In the genomic region with DNA sequence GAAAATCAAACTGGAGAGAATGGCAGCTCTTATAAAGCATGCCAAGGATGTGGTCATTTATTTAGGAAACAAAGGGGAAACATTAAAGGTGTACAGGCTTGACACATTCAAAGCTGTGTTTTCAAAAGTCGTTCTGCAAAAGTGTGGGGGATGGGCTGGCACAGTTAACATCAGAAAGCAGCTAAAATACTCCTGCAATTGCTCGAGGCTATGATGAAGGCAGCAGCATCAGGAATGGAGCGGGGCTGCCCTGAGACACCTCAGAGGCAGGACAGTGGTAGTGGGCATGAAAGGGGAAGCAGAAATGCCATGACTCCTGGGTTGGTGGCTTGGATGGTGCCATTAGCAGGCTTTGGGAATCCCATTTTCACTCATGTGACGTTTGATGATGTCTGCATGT, we compare ENCODE assay signal across 9 cellular contexts. TPM values are rescaled to one million over a fixed set of nuclear protein-coding genes. Genes with fewer than 3 reads are reported as not detected.
DNase-seq lines count a peak whose midpoint lies in the region; ATAC-seq, FAIRE-seq and TF ChIP-seq lines count a peak whose summit lies in the region.
"Had no signal": no experiment of that assay in that cellular context is flagged by ENCODE, and none has a peak within 500 bp of the region (broad histone marks: within the 10 kb centered on the region; RNA-seq: fewer than 3 reads in every experiment).

No MANE protein-coding gene starts in this region.

- H3K36me3 Mint-ChIP-seq in activated T-cell treated with anti-CD3 and anti-CD28 coated beads, Interleukin-2, amount 50 U/mL, for 24 hours (ENCODE audit: low read depth): peaks cover 63% of the 10 kb centered on the region
- peaks cover 12 to 24% (median 21%) of the 10 kb centered on the region in 3 donors for H3K36me3 Mint-ChIP-seq in immature natural killer cell

- H3K4me1 ChIP-seq in thoracic aorta (ENCODE audit: control insufficient read depth in 1 of 2, low read depth in 2 of 2): peaks cover 21 to 26% of the 10 kb centered on the region in 2 donors

- H3K27ac ChIP-seq in thoracic aorta: no peak overlapping the region

- FAIRE-seq in GM19239 (lab: Jason Lieb, UNC): no peak
- FAIRE-seq: colon had no signal

- H3K27me3 Mint-ChIP-seq in activated T-cell treated with anti-CD3 and anti-CD28 coated beads, Interleukin-2, amount 50 U/mL, for 24 hours: no peaks in the 10 kb centered on the region
- peaks cover 10 to 23% (median 13%) of the 10 kb centered on the region in 3 donors for H3K27me3 Mint-ChIP-seq in immature natural killer cell (ENCODE audit: low read depth in 3 of 3)

- peak overlapping the region; percentile 96 for H3K27ac Mint-ChIP-seq in activated T-cell treated with anti-CD3 and anti-CD28 coated beads, Interleukin-2, amount 50 U/mL, for 24 hours
- peak overlapping the region; percentile 73 to 96 (median 88) for H3K27ac Mint-ChIP-seq in immature natural killer cell

- no peaks in the 10 kb centered on the region for H3K9me3 ChIP-seq in thoracic aorta

- H3K9me3 Mint-ChIP-seq in activated T-cell treated with anti-CD3 and anti-CD28 coated beads, Interleukin-2, amount 50 U/mL, for 24 hours: no peaks in the 10 kb centered on the region
- H3K9me3 Mint-ChIP-seq in immature natural killer cell: no peaks in the 10 kb centered on the region

- no peaks in the 10 kb centered on the region for H3K36me3 ChIP-seq in thoracic aorta

- peak overlapping the region; percentile 95 for H3K4me3 Mint-ChIP-seq in activated T-cell treated with anti-CD3 and anti-CD28 coated beads, Interleukin-2, amount 50 U/mL, for 24 hours
- peak overlapping the region; percentile 93 to 97 (median 96) for H3K4me3 Mint-ChIP-seq in immature natural killer cell

- H3K4me3 ChIP-seq in thoracic aorta: peak overlapping the region; percentile 89

- DNase-seq in activated T-cell treated with anti-CD3 and anti-CD28 coated beads, Interleukin-2, amount 50 U/mL, for 24 hours: no peak
- DNase-seq in activated T-cell treated with anti-CD3 and anti-CD28 coated beads for 4 hours (no peak), immature natural killer cell (no peak), thoracic aorta (ENCODE audit: low spot score) (no peak), GM19239 (ENCODE audit: insufficient read length, low spot score) (no peak), inferior parietal cortex (ENCODE audit: extremely low spot score) (no peak), G401 (ENCODE audit: low spot score) (no peak)
- peak; percentile 12 to 25 for DNase-seq in activated CD4-positive, alpha-beta T cell treated with anti-CD3 and anti-CD28 coated beads, Interleukin-2, amount 50 U/mL, for 48 hours

- H3K4me1 Mint-ChIP-seq in activated T-cell treated with anti-CD3 and anti-CD28 coated beads, Interleukin-2, amount 50 U/mL, for 24 hours (ENCODE audit: low read depth): peaks cover 68% of the 10 kb centered on the region
- peaks cover 47 to 52% of the 10 kb centered on the region in 2 donors for H3K4me1 Mint-ChIP-seq in immature natural killer cell

- ATAC-seq in thoracic aorta (ENCODE audit: insufficient number of reproducible peaks, low FRiP score, low read depth): no peak

- no peak for TF ChIP-seq CTCF in thoracic aorta (IDR thresholded peaks at IDR 0.05)

- H3K27me3 ChIP-seq in thoracic aorta (replicated peaks; ENCODE audit: insufficient read depth): no peaks in the 10 kb centered on the region

- in situ Hi-C loops in G401 (cut with HindIII; ENCODE audit: low sequenced_read_pairs): no loop called here

RNA-seq across cellular contexts. Expression of gene NCAPD3, which starts 0.7 kb away (rescaled TPM):
- polyA plus RNA-seq in immature natural killer cell: 10 to 100 TPM in 2 of 3 donors, 1 to 10 TPM in 1; 6.9 to 16.7 (median 11.4) TPM
- total RNA-seq in thoracic aorta: 1 to 10 TPM; 7.4 to 9.2 TPM
- total RNA-seq in G401 (2014; rRNA removed; shearing (Covaris generic)): 35.4 and 49.5 TPM in 2 replicates

RNA-seq across cellular contexts. Expression of gene VPS26B, which starts 1.4 kb away (rescaled TPM):
- 100 to 1,000 TPM in 1 of 3 donors, 10 to 100 TPM in 2; 76.2 to 110 (median 78.1) TPM for polyA plus RNA-seq in immature natural killer cell
- total RNA-seq in thoracic aorta: 10 to 100 TPM; 37.8 to 45.1 TPM
- total RNA-seq in G401 (2014; rRNA removed; shearing (Covaris generic)): 46.1 and 56.2 TPM in 2 replicates

RNA-seq across cellular contexts. Expression of gene THYN1, which starts 30.1 kb away (rescaled TPM):
- 100 to 1,000 TPM in 2 of 3 donors, 10 to 100 TPM in 1; 92.7 to 116 (median 106) TPM for polyA plus RNA-seq in immature natural killer cell
- total RNA-seq in thoracic aorta: 10 to 100 TPM; 31.1 to 44.2 TPM
- 111 and 116 TPM in 2 replicates for total RNA-seq in G401 (2014; rRNA removed; shearing (Covaris generic))

RNA-seq across cellular contexts. Expression of gene ACAD8, which starts 30.3 kb away (rescaled TPM):
- polyA plus RNA-seq in immature natural killer cell: 10 to 100 TPM; 16.3 to 34.4 (median 22.7) TPM
- total RNA-seq in thoracic aorta: 10 to 100 TPM; 17.9 to 35.3 TPM
- 54.8 and 58.8 TPM in 2 replicates for total RNA-seq in G401 (2014; rRNA removed; shearing (Covaris generic))

RNA-seq across cellular contexts. Expression of gene GLB1L3, which starts 53.1 kb away (rescaled TPM):
- polyA plus RNA-seq in immature natural killer cell: not detected
- total RNA-seq in thoracic aorta: not detected
- not detected in 2 replicates for total RNA-seq in G401 (2014; rRNA removed; shearing (Covaris generic))

Comparison
In these comparisons a context has a peak if more than half of its experiments do, and no peak if none do; other contexts are left out.
1. DNase-seq: peak in activated CD4-positive, alpha-beta T cell treated with anti-CD3 and anti-CD28 coated beads, Interleukin-2, amount 50 U/mL, for 48 hours (2 of 2); none in activated T-cell treated with anti-CD3 and anti-CD28 coated beads, Interleukin-2, amount 50 U/mL, for 24 hours (single experiment), activated T-cell treated with anti-CD3 and anti-CD28 coated beads for 4 hours (single experiment), immature natural killer cell (0 of 3), thoracic aorta (single experiment), GM19239 (single experiment), inferior parietal cortex (single experiment) and G401 (single experiment).